In the genomic region with DNA sequence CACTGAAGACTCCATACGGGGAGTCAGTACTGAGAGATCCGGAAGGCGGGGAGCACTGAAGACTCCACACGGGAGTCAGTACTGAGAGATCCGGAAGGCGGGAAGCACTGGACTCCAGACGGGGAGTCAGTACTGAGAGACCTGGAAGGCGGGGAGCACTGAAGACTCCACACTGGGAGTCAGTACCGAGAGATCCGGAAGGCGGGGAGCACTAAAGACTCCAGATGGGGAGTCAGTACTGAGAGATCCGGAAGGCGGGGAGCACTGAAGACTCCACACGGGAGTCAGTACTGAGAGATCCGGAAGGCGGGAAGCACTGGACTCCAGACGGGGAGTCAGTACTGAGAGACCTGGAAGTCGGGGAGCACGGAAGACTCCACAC, we compare ENCODE assay signal across 6 cellular contexts.
DNase-seq lines count a peak whose midpoint lies in the region; ATAC-seq and TF ChIP-seq lines count a peak whose summit lies in the region.
"Not testable (repeated sequence)": the region's sequence is repeated elsewhere in the genome, so short reads cannot be mapped to it uniquely, and the experiment has no call there.

No MANE protein-coding gene starts in this region.

- not testable (repeated sequence) for TF ChIP-seq CTCF in colonic mucosa (IDR thresholded peaks at IDR 0.05); esophagus muscularis mucosa (IDR thresholded peaks at IDR 0.05)

- not testable (repeated sequence) for H3K27me3 Mint-ChIP-seq in activated CD4-positive, alpha-beta T cell treated with anti-CD3 and anti-CD28 coated beads, Interleukin-2, amount 10 ng/mL, durations not matched to agents 7 days and 5 days; activated CD8-positive, alpha-beta memory T cell treated with anti-CD3 and anti-CD28 coated beads, Interleukin-2, amount 10 ng/mL, durations not matched to agents 7 days and 5 days
- peaks cover 10 to 25% of the 10 kb centered on the region in 2 donors for H3K27me3 Mint-ChIP-seq in natural killer cell treated with Interleukin-12 subunit alpha and Interleukin-12 subunit beta and Interleukin-15 and Interleukin-18, amount 100 ng/mL, for 72 hours

- POLR2A ChIA-PET in activated CD4-positive, alpha-beta T cell treated with anti-CD3 and anti-CD28 coated beads, Interleukin-2, amount 10 ng/mL, durations not matched to agents 7 days and 5 days (lab: Charles Lee) = not testable (repeated sequence)

- not testable (repeated sequence) for H3K4me3 ChIP-seq in colonic mucosa, esophagus muscularis mucosa

- WGBS in esophagus muscularis mucosa = 92% methylated on average over 19 of the region's 19 CpGs

- H3K27me3 ChIP-seq in colonic mucosa = not testable (repeated sequence)
- H3K27me3 ChIP-seq in esophagus muscularis mucosa = peaks cover 0 to 23% (median 0%) of the 10 kb centered on the region in 4 donors

- not testable (repeated sequence) for H3K27ac Mint-ChIP-seq in activated CD4-positive, alpha-beta T cell treated with anti-CD3 and anti-CD28 coated beads, Interleukin-2, amount 10 ng/mL, durations not matched to agents 7 days and 5 days; activated CD8-positive, alpha-beta memory T cell treated with anti-CD3 and anti-CD28 coated beads, Interleukin-2, amount 10 ng/mL, durations not matched to agents 7 days and 5 days
- peak overlapping the region; percentile 37 to 53 for H3K27ac Mint-ChIP-seq in natural killer cell treated with Interleukin-12 subunit alpha and Interleukin-12 subunit beta and Interleukin-15 and Interleukin-18, amount 100 ng/mL, for 72 hours

- H3K9me3 Mint-ChIP-seq in activated CD4-positive, alpha-beta T cell treated with anti-CD3 and anti-CD28 coated beads, Interleukin-2, amount 10 ng/mL, durations not matched to agents 7 days and 5 days; natural killer cell treated with Interleukin-12 subunit alpha and Interleukin-12 subunit beta and Interleukin-15 and Interleukin-18, amount 100 ng/mL, for 72 hours: not testable (repeated sequence)
- peaks cover 13% of the 10 kb centered on the region for H3K9me3 Mint-ChIP-seq in activated CD8-positive, alpha-beta memory T cell treated with anti-CD3 and anti-CD28 coated beads, Interleukin-2, amount 10 ng/mL, durations not matched to agents 7 days and 5 days (ENCODE audit: low read depth)

- DNase-seq in activated CD4-positive, alpha-beta T cell treated with anti-CD3 and anti-CD28 coated beads, Interleukin-2, amount 10 ng/mL, durations not matched to agents 7 days and 5 days = peak; percentile 5
- peak; percentile 15 for DNase-seq in activated CD8-positive, alpha-beta memory T cell treated with anti-CD3 and anti-CD28 coated beads, Interleukin-2, amount 10 ng/mL, durations not matched to agents 7 days and 5 days
- DNase-seq in colonic mucosa (peak; percentile 13), esophagus muscularis mucosa (ENCODE audit: extremely low spot score) (peak; percentile 21), sciatic nerve (ENCODE audit: low spot score) (peak; percentile 19)
- DNase-seq in natural killer cell treated with Interleukin-12 subunit alpha and Interleukin-12 subunit beta and Interleukin-15 and Interleukin-18, amount 100 ng/mL, for 72 hours (ENCODE audit: low spot score) = not testable (repeated sequence)

- CTCF ChIA-PET in activated CD4-positive, alpha-beta T cell treated with anti-CD3 and anti-CD28 coated beads, Interleukin-2, amount 10 ng/mL, durations not matched to agents 7 days and 5 days (lab: Charles Lee); activated CD8-positive, alpha-beta memory T cell treated with anti-CD3 and anti-CD28 coated beads, Interleukin-2, amount 10 ng/mL, durations not matched to agents 7 days and 5 days (lab: Charles Lee): not testable (repeated sequence)

- not testable (repeated sequence) for H3K36me3 ChIP-seq in colonic mucosa, esophagus muscularis mucosa

- H3K9ac ChIP-seq in colonic mucosa (ENCODE audit: low read depth in 2 of 2, low read length in 2 of 2) = not testable (repeated sequence)

- not testable (repeated sequence) for H3K4me3 Mint-ChIP-seq in activated CD4-positive, alpha-beta T cell treated with anti-CD3 and anti-CD28 coated beads, Interleukin-2, amount 10 ng/mL, durations not matched to agents 7 days and 5 days; activated CD8-positive, alpha-beta memory T cell treated with anti-CD3 and anti-CD28 coated beads, Interleukin-2, amount 10 ng/mL, durations not matched to agents 7 days and 5 days; natural killer cell treated with Interleukin-12 subunit alpha and Interleukin-12 subunit beta and Interleukin-15 and Interleukin-18, amount 100 ng/mL, for 72 hours

- TF ChIP-seq EP300 in esophagus muscularis mucosa (IDR thresholded peaks at IDR 0.05) = not testable (repeated sequence)

- H3K4me1 ChIP-seq in colonic mucosa, esophagus muscularis mucosa: not testable (repeated sequence)

- intact Hi-C loops in colonic mucosa (cut with DNase I); esophagus muscularis mucosa (cut with DNase I); sciatic nerve (cut with DNase I): not testable (repeated sequence)

- H3K9me3 ChIP-seq in colonic mucosa, esophagus muscularis mucosa: not testable (repeated sequence)

- H3K4me1 Mint-ChIP-seq in activated CD4-positive, alpha-beta T cell treated with anti-CD3 and anti-CD28 coated beads, Interleukin-2, amount 10 ng/mL, durations not matched to agents 7 days and 5 days; activated CD8-positive, alpha-beta memory T cell treated with anti-CD3 and anti-CD28 coated beads, Interleukin-2, amount 10 ng/mL, durations not matched to agents 7 days and 5 days; natural killer cell treated with Interleukin-12 subunit alpha and Interleukin-12 subunit beta and Interleukin-15 and Interleukin-18, amount 100 ng/mL, for 72 hours (ENCODE audit: low read depth in 2 of 2): not testable (repeated sequence)

- H3K27ac ChIP-seq in colonic mucosa; esophagus muscularis mucosa (replicated peaks in 1 of 4): not testable (repeated sequence)

- not testable (repeated sequence) for H3K36me3 Mint-ChIP-seq in activated CD4-positive, alpha-beta T cell treated with anti-CD3 and anti-CD28 coated beads, Interleukin-2, amount 10 ng/mL, durations not matched to agents 7 days and 5 days (ENCODE audit: low read depth); activated CD8-positive, alpha-beta memory T cell treated with anti-CD3 and anti-CD28 coated beads, Interleukin-2, amount 10 ng/mL, durations not matched to agents 7 days and 5 days; natural killer cell treated with Interleukin-12 subunit alpha and Interleukin-12 subunit beta and Interleukin-15 and Interleukin-18, amount 100 ng/mL, for 72 hours

- not testable (repeated sequence) for TF ChIP-seq POLR2A in esophagus muscularis mucosa (IDR thresholded peaks at IDR 0.05; ENCODE audit: low read depth)

- not testable (repeated sequence) for ATAC-seq in activated CD8-positive, alpha-beta memory T cell treated with anti-CD3 and anti-CD28 coated beads, Interleukin-2, amount 10 ng/mL, durations not matched to agents 7 days and 5 days; natural killer cell treated with Interleukin-12 subunit alpha and Interleukin-12 subunit beta and Interleukin-15 and Interleukin-18, amount 100 ng/mL, for 72 hours; sciatic nerve
